9 cellular contexts compared by ENCODE assay signal in genomic region chr2:150133623-150134022, GRCh38.
DNase-seq lines count a peak whose midpoint lies in the region; ATAC-seq and TF ChIP-seq lines count a peak whose summit lies in the region.
"Had no signal": no experiment of that assay in that cellular context is flagged by ENCODE, and none has a peak within 500 bp of the region (broad histone marks: within the 10 kb centered on the region; RNA-seq: fewer than 3 reads in every experiment).

No MANE protein-coding gene starts in this region.

- H3K27me3 Mint-ChIP-seq in endodermal cell (ENCODE audit: insufficient read depth) (peaks cover 9% of the 10 kb centered on the region), neural progenitor cell (ENCODE audit: insufficient read depth, low read depth) (peaks cover 3% of the 10 kb centered on the region)

- H3K9me3 Mint-ChIP-seq in stimulated activated effector memory CD8-positive, alpha-beta T cell treated with anti-CD3 and anti-CD28 coated beads, Interleukin-12 subunit alpha, Interleukin-12 subunit beta, amount 100 ng/mL, for 72 hours = peaks cover 12% of the 10 kb centered on the region
- H3K9me3 Mint-ChIP-seq in endodermal cell = peaks cover 3% of the 10 kb centered on the region
- peaks cover 2% of the 10 kb centered on the region for H3K9me3 Mint-ChIP-seq in neural progenitor cell

- no peaks in the 10 kb centered on the region for H3K79me2 ChIP-seq in neural progenitor cell (ENCODE audit: low read depth)

- ATAC-seq in GM21526 (IDR thresholded peaks at IDR 0.05; ENCODE audit: low FRiP score, unreplicated experiment) = peak; percentile 61
- peak; percentile 77 for ATAC-seq in stimulated activated effector memory CD8-positive, alpha-beta T cell treated with anti-CD3 and anti-CD28 coated beads, Interleukin-12 subunit alpha, Interleukin-12 subunit beta, amount 100 ng/mL, for 72 hours

- no peak overlapping the region for H3K9ac ChIP-seq in endodermal cell (ENCODE audit: extremely low read depth, low read length, poor library complexity, severe bottlenecking)
- no peak overlapping the region for H3K9ac ChIP-seq in neural progenitor cell

- 95% methylated on average over 3 to 4 of the region's 5 CpGs for WGBS in endodermal cell (ENCODE audit: insufficient coverage in 1 of 2, insufficient read length in 1 of 2), 2 experiments
- 57 to 89% (median 75%) methylated on average over 5 of the region's 5 CpGs for WGBS in spleen, 5 donors

- DNase-seq in GM04504 (ENCODE audit: low read depth) = peak; percentile 70
- DNase-seq in HS-5 (ENCODE audit: low read depth) = peak; percentile 88
- DNase-seq in brain microvascular endothelial cell = peak; percentile 95
- no peak for DNase-seq in stimulated activated effector memory CD8-positive, alpha-beta T cell treated with anti-CD3 and anti-CD28 coated beads, Interleukin-12 subunit alpha, Interleukin-12 subunit beta, amount 100 ng/mL, for 72 hours (ENCODE audit: low spot score in 2 of 2)
- no peak for DNase-seq in endodermal cell
- DNase-seq in neural progenitor cell (ENCODE audit: low spot score) = no peak
- no peak for DNase-seq in spleen

- no peak for TF ChIP-seq POLR2A in spleen (IDR thresholded peaks at IDR 0.05)

- H4K20me1 ChIP-seq in neural progenitor cell (ENCODE audit: low read depth) = no peaks in the 10 kb centered on the region

- intact Hi-C loops in spleen (cut with DNase I; ENCODE audit: low total_unique reads) = no loop called here

- no peak overlapping the region for H3K27ac Mint-ChIP-seq in stimulated activated effector memory CD8-positive, alpha-beta T cell treated with anti-CD3 and anti-CD28 coated beads, Interleukin-12 subunit alpha, Interleukin-12 subunit beta, amount 100 ng/mL, for 72 hours
- H3K27ac Mint-ChIP-seq in endodermal cell = no peak overlapping the region
- no peak overlapping the region for H3K27ac Mint-ChIP-seq in neural progenitor cell

- TF ChIP-seq CTCF in brain microvascular endothelial cell (IDR thresholded peaks at IDR 0.05; ENCODE audit: low read depth, low read length, missing control alignments) (no peak), endodermal cell (conservative IDR thresholded peaks at IDR 0.05) (no peak), neural progenitor cell (IDR thresholded peaks at IDR 0.05) (no peak), spleen (IDR thresholded peaks at IDR 0.05 in 8 of 11, conservative IDR thresholded peaks at IDR 0.05 in 3 of 11) (no peak)

- H3K27me3 ChIP-seq in brain microvascular endothelial cell (replicated peaks) = no peaks in the 10 kb centered on the region
- H3K27me3 ChIP-seq in endodermal cell (ENCODE audit: control insufficient read depth, insufficient read depth, low read length, poor library complexity, severe bottlenecking) = no peaks in the 10 kb centered on the region
- H3K27me3 ChIP-seq in neural progenitor cell = no peaks in the 10 kb centered on the region
- no peaks in the 10 kb centered on the region for H3K27me3 ChIP-seq in spleen (replicated peaks in 1 of 7)
- H3K27me3 ChIP-seq: Peyer's patch had no signal

- H3F3A ChIP-seq in neural progenitor cell (ENCODE audit: low read depth) = no peaks in the 10 kb centered on the region

- in situ Hi-C loops in brain microvascular endothelial cell (cut with HindIII; ENCODE audit: low pct_ligation_motif_present, low sequenced_read_pairs) = no loop called here

- no peaks in the 10 kb centered on the region for H3K9me3 ChIP-seq in endodermal cell (ENCODE audit: control insufficient read depth, low read length)
- H3K9me3 ChIP-seq in neural progenitor cell (ENCODE audit: low read depth) = no peaks in the 10 kb centered on the region
- peaks cover 0 to 4% (median 0%) of the 10 kb centered on the region in 8 donors for H3K9me3 ChIP-seq in spleen
- H3K9me3 ChIP-seq: Peyer's patch had no signal

- H3K36me3 ChIP-seq in brain microvascular endothelial cell (replicated peaks) (no peaks in the 10 kb centered on the region), endodermal cell (ENCODE audit: control insufficient read depth, insufficient read depth, low read length) (no peaks in the 10 kb centered on the region), neural progenitor cell (no peaks in the 10 kb centered on the region), spleen (no peaks in the 10 kb centered on the region)
- H3K36me3 ChIP-seq: Peyer's patch had no signal

- no peak overlapping the region for H2AFZ ChIP-seq in neural progenitor cell (replicated peaks)

- no peaks in the 10 kb centered on the region for H3K36me3 Mint-ChIP-seq in stimulated activated effector memory CD8-positive, alpha-beta T cell treated with anti-CD3 and anti-CD28 coated beads, Interleukin-12 subunit alpha, Interleukin-12 subunit beta, amount 100 ng/mL, for 72 hours
- no peaks in the 10 kb centered on the region for H3K36me3 Mint-ChIP-seq in endodermal cell (ENCODE audit: low read depth)
- no peaks in the 10 kb centered on the region for H3K36me3 Mint-ChIP-seq in neural progenitor cell

- no peaks in the 10 kb centered on the region for H3K4me1 Mint-ChIP-seq in stimulated activated effector memory CD8-positive, alpha-beta T cell treated with anti-CD3 and anti-CD28 coated beads, Interleukin-12 subunit alpha, Interleukin-12 subunit beta, amount 100 ng/mL, for 72 hours
- H3K4me1 Mint-ChIP-seq in endodermal cell (no peaks in the 10 kb centered on the region), neural progenitor cell (peaks cover 13% of the 10 kb centered on the region)

- no peaks in the 10 kb centered on the region for H3K4me1 ChIP-seq in endodermal cell (ENCODE audit: control insufficient read depth, insufficient read depth, low read length)
- H3K4me1 ChIP-seq in neural progenitor cell = no peaks in the 10 kb centered on the region
- no peaks in the 10 kb centered on the region for H3K4me1 ChIP-seq in spleen
- H3K4me1 ChIP-seq: Peyer's patch had no signal

- no peak overlapping the region for H3K4me3 Mint-ChIP-seq in stimulated activated effector memory CD8-positive, alpha-beta T cell treated with anti-CD3 and anti-CD28 coated beads, Interleukin-12 subunit alpha, Interleukin-12 subunit beta, amount 100 ng/mL, for 72 hours
- no peak overlapping the region for H3K4me3 Mint-ChIP-seq in endodermal cell
- H3K4me3 Mint-ChIP-seq in neural progenitor cell = no peak overlapping the region

- no peak overlapping the region for H3K4me3 ChIP-seq in brain microvascular endothelial cell (ENCODE audit: low read depth, low read length)
- no peak overlapping the region for H3K4me3 ChIP-seq in endodermal cell (ENCODE audit: low read length)
- H3K4me3 ChIP-seq in neural progenitor cell = no peak overlapping the region
- H3K4me3 ChIP-seq in spleen = no peak overlapping the region
- H3K4me3 ChIP-seq: Peyer's patch had no signal

- H3K27ac ChIP-seq in brain microvascular endothelial cell (peak overlapping the region; percentile 79), endodermal cell (ENCODE audit: low read depth, low read length) (no peak overlapping the region), neural progenitor cell (no peak overlapping the region), spleen (no peak overlapping the region)
- H3K27ac ChIP-seq: Peyer's patch had no signal

- H3K4me2 ChIP-seq in neural progenitor cell = no peak overlapping the region

Comparison
In these comparisons a context has a peak if more than half of its experiments do, and no peak if none do; other contexts are left out.
1. DNase-seq: peak in GM04504 (single experiment), HS-5 (single experiment) and brain microvascular endothelial cell (single experiment); none in stimulated activated effector memory CD8-positive, alpha-beta T cell treated with anti-CD3 and anti-CD28 coated beads, Interleukin-12 subunit alpha, Interleukin-12 subunit beta, amount 100 ng/mL, for 72 hours (0 of 2), endodermal cell (single experiment), neural progenitor cell (single experiment) and spleen (single experiment).